ENCODE assay signal across 1 cellular context in the genomic region with DNA sequence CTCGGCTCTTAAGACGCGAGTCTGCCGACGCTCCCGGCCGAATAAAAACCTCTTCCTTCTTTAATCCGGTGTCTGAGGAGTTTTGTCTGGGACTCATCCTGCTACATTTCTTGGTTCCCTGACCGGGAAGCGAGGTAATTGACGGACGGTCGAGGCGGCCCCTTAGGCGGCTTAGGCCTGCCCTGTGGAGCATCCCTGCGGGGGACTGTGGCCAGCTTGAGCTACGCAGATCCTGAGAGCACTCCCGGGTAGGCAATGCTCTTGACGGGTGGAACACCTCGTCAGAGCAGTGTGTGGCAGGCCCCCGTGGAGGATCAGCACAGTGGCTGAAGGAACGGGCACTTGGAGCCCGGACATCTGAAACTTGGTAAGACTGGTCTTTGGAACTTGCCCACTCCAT. TPM values are rescaled to one million over a fixed set of nuclear protein-coding genes. Genes with fewer than 3 reads are reported as not detected.
"Had no signal": no experiment of that assay in that cellular context is flagged by ENCODE, and none has a peak within 500 bp of the region (broad histone marks: within the 10 kb centered on the region; RNA-seq: fewer than 3 reads in every experiment).

No MANE protein-coding gene starts in this region.

RNA-seq across cellular contexts. Expression of a gene that starts 5.6 kb away (rescaled TPM):
- polyA plus RNA-seq: keratinocyte had no signal
